8 cellular contexts compared by ENCODE assay signal in genomic region chr2:20012282-20013060, GRCh38. TPM values are rescaled to one million over a fixed set of nuclear protein-coding genes. Genes with fewer than 3 reads are reported as not detected.
DNase-seq lines count a peak whose midpoint lies in the region; ATAC-seq and TF ChIP-seq lines count a peak whose summit lies in the region.

A gene with protein sequence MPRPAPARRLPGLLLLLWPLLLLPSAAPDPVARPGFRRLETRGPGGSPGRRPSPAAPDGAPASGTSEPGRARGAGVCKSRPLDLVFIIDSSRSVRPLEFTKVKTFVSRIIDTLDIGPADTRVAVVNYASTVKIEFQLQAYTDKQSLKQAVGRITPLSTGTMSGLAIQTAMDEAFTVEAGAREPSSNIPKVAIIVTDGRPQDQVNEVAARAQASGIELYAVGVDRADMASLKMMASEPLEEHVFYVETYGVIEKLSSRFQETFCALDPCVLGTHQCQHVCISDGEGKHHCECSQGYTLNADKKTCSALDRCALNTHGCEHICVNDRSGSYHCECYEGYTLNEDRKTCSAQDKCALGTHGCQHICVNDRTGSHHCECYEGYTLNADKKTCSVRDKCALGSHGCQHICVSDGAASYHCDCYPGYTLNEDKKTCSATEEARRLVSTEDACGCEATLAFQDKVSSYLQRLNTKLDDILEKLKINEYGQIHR (minus strand): TSS chr2:20012668. CDS start chr2:20012631, 37 bp downstream.

- H3K36me3 ChIP-seq in GM06990 (ENCODE audit: control insufficient read depth, insufficient read depth, low read length) (no peaks in the 10 kb centered on the region), thymus (ENCODE audit: control insufficient read depth, insufficient read depth) (no peaks in the 10 kb centered on the region)

- peaks cover 4% of the 10 kb centered on the region for H3K4me1 ChIP-seq in thymus (ENCODE audit: control insufficient read depth, insufficient read depth, low read length)

- intact Hi-C loops in lower leg skin (cut with DNase I; ENCODE audit: low total_unique reads), result loop anchor here (5.0 kb wide), 1 partner anchor 85 kb away; no protein-coding TSS in a partner anchor

- no peaks in the 10 kb centered on the region for H3K9me3 ChIP-seq in thymus (ENCODE audit: control insufficient read depth)

- H3K4me3 ChIP-seq in GM06990 (replicated peaks; ENCODE audit: low read depth, low read length), result peak within 1 kb of the TSS; percentile 52
- H3K4me3 ChIP-seq in coronary artery, result peak within 1 kb of the TSS; percentile 85
- H3K4me3 ChIP-seq in lower leg skin (ENCODE audit: low read depth, poor library complexity, severe bottlenecking), result peak within 1 kb of the TSS; percentile 4
- H3K4me3 ChIP-seq in thymus (ENCODE audit: low read length), result peak within 1 kb of the TSS; percentile 39

- H3K27ac ChIP-seq in coronary artery (peak within 1 kb of the TSS; percentile 64 to 86), thymus (ENCODE audit: low read depth) (no peak within 1 kb of the TSS)

- H3K27me3 ChIP-seq in GM06990 (replicated peaks; ENCODE audit: control insufficient read depth, insufficient read depth, low read length) (peaks cover 2% of the 10 kb centered on the region; the same call in 1 of the 2 replicates), thymus (ENCODE audit: control insufficient read depth, insufficient read depth) (peaks cover 36% of the 10 kb centered on the region)

- WGBS in lower leg skin, 2 donors, result 0% methylated on average over 12 to 32 of the region's 86 CpGs
- WGBS in thymus, result 2% methylated on average over 86 of the region's 86 CpGs

- ATAC-seq in GM19467 (IDR thresholded peaks at IDR 0.05; ENCODE audit: unreplicated experiment) (no peak), GM19452 (IDR thresholded peaks at IDR 0.05; ENCODE audit: unreplicated experiment) (no peak)

- no peak for TF ChIP-seq POLR2A in lower leg skin (IDR thresholded peaks at IDR 0.05)

- DNase-seq in GM06990 (ENCODE audit: extremely low read depth, insufficient read length) (peak; percentile 4), NCI-H226 (peak; percentile 17), coronary artery (ENCODE audit: low spot score) (no peak), lower leg skin (ENCODE audit: low spot score in 2 of 2) (peak in 1 of 2 donors; percentile 86), inferior parietal cortex (ENCODE audit: extremely low spot score) (no peak)

- TF ChIP-seq CTCF in GM06990 (IDR thresholded peaks at IDR 0.05; ENCODE audit: insufficient read depth, low read length, poor library complexity, severe bottlenecking) (no peak), coronary artery (IDR thresholded peaks at IDR 0.05) (no peak), lower leg skin (IDR thresholded peaks at IDR 0.05) (no peak)

RNA-seq across cellular contexts. Expression of the gene that starts here (rescaled TPM):
- total RNA-seq in lower leg skin, result 1 to 10 TPM in 1 of 4 donors, under 1 TPM in 3; 0.11 to 1.5 (median 0.60) TPM
- 0.91 TPM for polyA plus RNA-seq in thymus

Comparison
In these comparisons a context has a peak if more than half of its experiments do, and no peak if none do; other contexts are left out.
1. DNase-seq: peak in GM06990 (single experiment) and NCI-H226 (single experiment); none in coronary artery (single experiment) and inferior parietal cortex (single experiment).
2. H3K4me3 ChIP-seq: peak in every context shown above with its lines; median percentile 85 in coronary artery; 52 in GM06990; 39 in thymus; 4 in lower leg skin.